ENCODE assay signal across 16 cellular contexts in genomic region chr7:70266186-70266585, GRCh38.
DNase-seq lines count a peak whose midpoint lies in the region; ATAC-seq and TF ChIP-seq lines count a peak whose summit lies in the region.
"Had no signal": no experiment of that assay in that cellular context is flagged by ENCODE, and none has a peak within 500 bp of the region (broad histone marks: within the 10 kb centered on the region; RNA-seq: fewer than 3 reads in every experiment).

No MANE protein-coding gene starts in this region.

- no peak for TF ChIP-seq CTCF in AG10803 (conservative IDR thresholded peaks at IDR 0.05; ENCODE audit: low read length)
- no peak for TF ChIP-seq CTCF in fibroblast of mammary gland (conservative IDR thresholded peaks at IDR 0.05; ENCODE audit: control insufficient read depth, insufficient read depth, low read depth, low read length)
- no peak for TF ChIP-seq CTCF in fibroblast of villous mesenchyme (IDR thresholded peaks at IDR 0.05; ENCODE audit: insufficient read depth, low read depth, low read length)
- TF ChIP-seq CTCF in left ventricle myocardium inferior (IDR thresholded peaks at IDR 0.05; ENCODE audit: borderline replicate concordance) = no peak
- TF ChIP-seq CTCF in OCI-LY7 (conservative IDR thresholded peaks at IDR 0.05; ENCODE audit: low read length) = no peak

- peak; percentile 43 for DNase-seq in AG10803 (ENCODE audit: low read depth)
- DNase-seq in adipocyte (ENCODE audit: low read depth) = peak; percentile 77
- DNase-seq in fibroblast of mammary gland (ENCODE audit: low read depth) = peak; percentile 55
- DNase-seq in fibroblast of villous mesenchyme (ENCODE audit: low read depth) = peak; percentile 9
- no peak for DNase-seq in left ventricle myocardium inferior
- DNase-seq in OCI-LY7 (ENCODE audit: low spot score) = no peak
- DNase-seq: CD4-positive, alpha-beta memory T cell; DMS79 treated with DMSO at 0.1 percent for 48 hours; GF-D8; HCEC 1CT had no signal

- H2AFZ ChIP-seq in OCI-LY7 (ENCODE audit: low read length) = no peak overlapping the region

- H4K20me1 ChIP-seq in OCI-LY7 (ENCODE audit: insufficient read depth, low read length) = no peaks in the 10 kb centered on the region

- BruUV-seq in OCI-LY7 (replicated peaks; lab: Mats Ljungman, UMichigan) = no TSS peak

- H3K27me3 ChIP-seq in adipocyte (replicated peaks; ENCODE audit: control insufficient read depth, insufficient read depth, low read length) = peaks cover 10% of the 10 kb centered on the region
- no peaks in the 10 kb centered on the region for H3K27me3 ChIP-seq in left ventricle myocardium inferior (ENCODE audit: low read depth)
- H3K27me3 ChIP-seq: BLaER1 had no signal

- H3K4me1 ChIP-seq in adipocyte (ENCODE audit: control insufficient read depth, insufficient read depth, low read length) = peaks cover 20% of the 10 kb centered on the region
- no peaks in the 10 kb centered on the region for H3K4me1 ChIP-seq in left ventricle myocardium inferior
- H3K4me1 ChIP-seq in OCI-LY7 (ENCODE audit: insufficient read depth, low read length, poor library complexity, severe bottlenecking) = no peaks in the 10 kb centered on the region
- H3K4me1 ChIP-seq: A549, BLaER1 had no signal

- H3K4me3 ChIP-seq in AG10803 (ENCODE audit: low read length) = no peak overlapping the region
- H3K4me3 ChIP-seq in adipocyte (ENCODE audit: low read length) = no peak overlapping the region
- no peak overlapping the region for H3K4me3 ChIP-seq in fibroblast of mammary gland (ENCODE audit: control insufficient read depth, low read depth, low read length)
- H3K4me3 ChIP-seq in fibroblast of villous mesenchyme (ENCODE audit: low read depth, low read length) = no peak overlapping the region
- no peak overlapping the region for H3K4me3 ChIP-seq in left ventricle myocardium inferior
- H3K4me3 ChIP-seq in OCI-LY7 (ENCODE audit: low read depth, low read length, poor library complexity, severe bottlenecking) = no peak overlapping the region
- H3K4me3 ChIP-seq: A549, BLaER1, GM12878 had no signal

- H3K9me2 ChIP-seq in OCI-LY7 (ENCODE audit: insufficient read depth, low read length) = no peaks in the 10 kb centered on the region

- intact Hi-C loops in left ventricle myocardium inferior (cut with micrococcal nuclease) (no loop called here), OCI-LY7 (cut with micrococcal nuclease; ENCODE audit: unreplicated experiment) (no loop called here)

- H3K9me3 ChIP-seq in adipocyte (ENCODE audit: control insufficient read depth, low read length) (no peaks in the 10 kb centered on the region), left ventricle myocardium inferior (replicated peaks) (no peaks in the 10 kb centered on the region), OCI-LY7 (ENCODE audit: low read length) (no peaks in the 10 kb centered on the region)
- H3K9me3 ChIP-seq: A549, BLaER1 had no signal

- H3K9ac ChIP-seq in adipocyte (ENCODE audit: low read length) = no peak overlapping the region
- H3K9ac ChIP-seq: BLaER1 had no signal

- H3K27ac ChIP-seq in left ventricle myocardium inferior (replicated peaks) (no peak overlapping the region), OCI-LY7 (ENCODE audit: low read depth, low read length, poor library complexity, severe bottlenecking) (no peak overlapping the region)
- H3K27ac ChIP-seq: 22Rv1, A549, BLaER1 had no signal

- H3K36me3 ChIP-seq in adipocyte (ENCODE audit: control insufficient read depth, insufficient read depth, low read length, severe bottlenecking) (no peaks in the 10 kb centered on the region), left ventricle myocardium inferior (no peaks in the 10 kb centered on the region), OCI-LY7 (ENCODE audit: insufficient read depth, low read length) (no peaks in the 10 kb centered on the region)
- H3K36me3 ChIP-seq: BLaER1 had no signal

- ATAC-seq in HG03159 (IDR thresholded peaks at IDR 0.05; ENCODE audit: unreplicated experiment) = no peak
- no peak for ATAC-seq in GM18858 (IDR thresholded peaks at IDR 0.05; ENCODE audit: unreplicated experiment)
- ATAC-seq: A549, GM12878 had no signal

- CTCF ChIA-PET in OCI-LY7 (lab: Charles Lee; ENCODE audit: unreplicated experiment) = no interaction called here

- H3K79me2 ChIP-seq in OCI-LY7 (ENCODE audit: insufficient read depth, low read depth, low read length) = no peaks in the 10 kb centered on the region

- POLR2A ChIA-PET in OCI-LY7 (lab: Charles Lee) = no interaction called here

- H3K4me2 ChIP-seq in OCI-LY7 (ENCODE audit: low read length) = no peak overlapping the region
- H3K4me2 ChIP-seq: A549, BLaER1 had no signal

Comparison
In these comparisons a context has a peak if more than half of its experiments do, and no peak if none do; other contexts are left out.
1. DNase-seq: peak in AG10803 (single experiment), adipocyte (single experiment), fibroblast of mammary gland (single experiment) and fibroblast of villous mesenchyme (single experiment); none in left ventricle myocardium inferior (single experiment) and OCI-LY7 (single experiment).